9 cellular contexts compared by ENCODE assay signal in genomic region chr1:92538048-92538412, GRCh38. TPM values are rescaled to one million over a fixed set of nuclear protein-coding genes. Genes with fewer than 3 reads are reported as not detected.
DNase-seq lines count a peak whose midpoint lies in the region; ATAC-seq and FAIRE-seq lines count a peak whose summit lies in the region.
"Had no signal": no experiment of that assay in that cellular context is flagged by ENCODE, and none has a peak within 500 bp of the region (broad histone marks: within the 10 kb centered on the region; RNA-seq: fewer than 3 reads in every experiment).

No MANE protein-coding gene starts in this region.

- H3K4me3 Mint-ChIP-seq in activated CD8-positive, alpha-beta memory T cell treated with anti-CD3 and anti-CD28 coated beads, Interleukin-2, amount 10 ng/mL, durations not matched to agents 7 days and 5 days, result peak overlapping the region; percentile 64
- peak overlapping the region; percentile 64 for H3K4me3 Mint-ChIP-seq in T-helper 1 cell treated with Interleukin-12 subunit alpha and Interleukin-12 subunit beta and Interleukin-4 antibody, amounts not matched to agents 30 μg/mL and 1 μg/mL, for 36 hours

- peak overlapping the region; percentile 96 for H3K27ac Mint-ChIP-seq in activated CD8-positive, alpha-beta memory T cell treated with anti-CD3 and anti-CD28 coated beads, Interleukin-2, amount 10 ng/mL, durations not matched to agents 7 days and 5 days
- peak overlapping the region; percentile 94 for H3K27ac Mint-ChIP-seq in T-helper 1 cell treated with Interleukin-12 subunit alpha and Interleukin-12 subunit beta and Interleukin-4 antibody, amounts not matched to agents 30 μg/mL and 1 μg/mL, for 36 hours

- no peak overlapping the region for H3K4me3 ChIP-seq in small intestine (ENCODE audit: low read depth in 1 of 2, low read length in 2 of 2)

- peaks cover 42% of the 10 kb centered on the region for H3K36me3 Mint-ChIP-seq in activated CD8-positive, alpha-beta memory T cell treated with anti-CD3 and anti-CD28 coated beads, Interleukin-2, amount 10 ng/mL, durations not matched to agents 7 days and 5 days
- peaks cover 24% of the 10 kb centered on the region for H3K36me3 Mint-ChIP-seq in T-helper 1 cell treated with Interleukin-12 subunit alpha and Interleukin-12 subunit beta and Interleukin-4 antibody, amounts not matched to agents 30 μg/mL and 1 μg/mL, for 36 hours (ENCODE audit: low read depth)

- DNase-seq in activated CD8-positive, alpha-beta memory T cell treated with anti-CD3 and anti-CD28 coated beads, Interleukin-2, amount 10 ng/mL, durations not matched to agents 7 days and 5 days, result no peak
- no peak for DNase-seq in activated CD8-positive, alpha-beta memory T cell treated with anti-CD3 and anti-CD28 coated beads, Interleukin-2, amount 50 U/mL, for 4 hours
- DNase-seq in small intestine (peak; percentile 32), NCI-H187 (lab: John Stamatoyannopoulos, UW) (no peak), HuH-7 (ENCODE audit: low spot score) (no peak), NOMO-1 treated with dmso at 0.1 percent for 144 hours (lab: John Stamatoyannopoulos, UW; ENCODE audit: unreplicated experiment) (no peak)

- no peaks in the 10 kb centered on the region for H3K27me3 Mint-ChIP-seq in activated CD8-positive, alpha-beta memory T cell treated with anti-CD3 and anti-CD28 coated beads, Interleukin-2, amount 10 ng/mL, durations not matched to agents 7 days and 5 days
- no peaks in the 10 kb centered on the region for H3K27me3 Mint-ChIP-seq in T-helper 1 cell treated with Interleukin-12 subunit alpha and Interleukin-12 subunit beta and Interleukin-4 antibody, amounts not matched to agents 30 μg/mL and 1 μg/mL, for 36 hours (ENCODE audit: low read depth)

- peaks cover 0 to 3% of the 10 kb centered on the region in 2 donors for H3K4me1 ChIP-seq in small intestine (ENCODE audit: control insufficient read depth in 2 of 2, insufficient read depth in 1 of 2, low read depth in 1 of 2, low read length in 1 of 2)

- H3K27ac ChIP-seq in small intestine (ENCODE audit: low read depth in 1 of 2, low read length in 1 of 2), result no peak overlapping the region
- H3K27ac ChIP-seq: C4-2B had no signal

- no peaks in the 10 kb centered on the region for H3K36me3 ChIP-seq in small intestine (ENCODE audit: control insufficient read depth in 2 of 2, insufficient read depth in 2 of 2, low read length in 2 of 2)

- no peak for FAIRE-seq in small intestine (lab: Jason Lieb, UNC)

- peak; percentile 75 for ATAC-seq in activated CD8-positive, alpha-beta memory T cell treated with anti-CD3 and anti-CD28 coated beads, Interleukin-2, amount 10 ng/mL, durations not matched to agents 7 days and 5 days
- peak; percentile 54 for ATAC-seq in HG02840 (IDR thresholded peaks at IDR 0.05; ENCODE audit: low FRiP score, unreplicated experiment)

- 5 to 15% (median 7%) methylated on average over 2 of the region's 2 CpGs for WGBS in small intestine, 3 donors

- H3K9me3 Mint-ChIP-seq in activated CD8-positive, alpha-beta memory T cell treated with anti-CD3 and anti-CD28 coated beads, Interleukin-2, amount 10 ng/mL, durations not matched to agents 7 days and 5 days (ENCODE audit: low read depth), result no peaks in the 10 kb centered on the region
- H3K9me3 Mint-ChIP-seq in T-helper 1 cell treated with Interleukin-12 subunit alpha and Interleukin-12 subunit beta and Interleukin-4 antibody, amounts not matched to agents 30 μg/mL and 1 μg/mL, for 36 hours, result peaks cover 14% of the 10 kb centered on the region

- no peaks in the 10 kb centered on the region for H3K27me3 ChIP-seq in small intestine (ENCODE audit: control insufficient read depth in 2 of 2, insufficient read depth in 2 of 2, low read length in 2 of 2)

- H3K9me3 ChIP-seq in small intestine (ENCODE audit: control insufficient read depth, low read depth), result no peaks in the 10 kb centered on the region

- CTCF ChIA-PET in activated CD8-positive, alpha-beta memory T cell treated with anti-CD3 and anti-CD28 coated beads, Interleukin-2, amount 10 ng/mL, durations not matched to agents 7 days and 5 days (lab: Charles Lee), result interaction anchor here (0.9 to 4.8 kb wide), 15 partner anchors 19 to 228 kb away, joined by 3 to 70 read pairs (median 4); partner anchors contain the start of gene GFI1

- peaks cover 72% of the 10 kb centered on the region for H3K4me1 Mint-ChIP-seq in activated CD8-positive, alpha-beta memory T cell treated with anti-CD3 and anti-CD28 coated beads, Interleukin-2, amount 10 ng/mL, durations not matched to agents 7 days and 5 days
- peaks cover 56% of the 10 kb centered on the region for H3K4me1 Mint-ChIP-seq in T-helper 1 cell treated with Interleukin-12 subunit alpha and Interleukin-12 subunit beta and Interleukin-4 antibody, amounts not matched to agents 30 μg/mL and 1 μg/mL, for 36 hours (ENCODE audit: low read depth)

RNA-seq across cellular contexts. Expression of gene GFI1, which starts 51.3 kb away (rescaled TPM):
- 100 to 1,000 TPM in 1 of 2 experiments, 10 to 100 TPM in 1; 87.8 to 101 TPM for total RNA-seq in activated CD8-positive, alpha-beta memory T cell treated with anti-CD3 and anti-CD28 coated beads, Interleukin-2, amount 10 ng/mL, durations not matched to agents 7 days and 5 days
- polyA plus RNA-seq in small intestine, result 1 to 10 TPM; 2.5 to 3.0 (median 2.7) TPM
